11 cellular contexts compared by ENCODE assay signal in the genomic region with DNA sequence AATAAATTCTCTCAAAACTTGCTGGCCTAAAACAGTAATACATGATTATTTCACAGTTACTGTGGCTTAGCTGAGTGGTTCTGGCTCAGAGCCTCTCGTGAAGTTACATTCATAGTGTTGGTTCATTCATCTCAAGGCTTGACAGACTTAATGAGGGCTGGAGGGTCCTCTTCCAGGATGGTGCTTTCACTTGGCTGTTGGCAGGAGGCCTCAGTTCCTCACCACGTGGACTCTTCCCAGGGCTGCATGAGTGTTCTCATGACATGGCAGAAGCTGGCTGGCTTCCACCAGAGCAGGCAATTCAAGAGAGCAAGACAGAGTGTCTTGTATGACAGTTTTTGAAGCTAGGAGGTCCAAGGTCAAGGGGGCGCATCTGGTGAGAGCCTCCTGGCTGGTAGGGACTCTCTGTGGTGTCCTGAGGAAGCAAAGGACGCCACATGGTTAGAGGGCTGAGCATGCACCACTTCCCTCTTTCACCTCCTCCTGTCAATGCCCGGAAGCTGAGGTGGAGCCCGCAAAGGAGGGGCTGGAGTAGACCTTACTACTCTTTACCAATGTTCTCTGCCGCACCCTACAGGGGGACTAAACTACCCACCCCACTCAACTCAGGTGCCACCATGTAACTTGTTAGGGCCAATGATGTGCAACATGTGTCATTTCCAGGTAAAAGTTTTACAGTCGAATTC. TPM values are rescaled to one million over a fixed set of nuclear protein-coding genes. Genes with fewer than 3 reads are reported as not detected.
A peak's percentile ranks its signal among the peaks of the same experiment; 100 is the strongest.
DNase-seq lines count a peak whose midpoint lies in the region; ATAC-seq lines count a peak whose summit lies in the region.
"Had no signal": no experiment of that assay in that cellular context is flagged by ENCODE, and none has a peak within 500 bp of the region (broad histone marks: within the 10 kb centered on the region; RNA-seq: fewer than 3 reads in every experiment).

No MANE protein-coding gene starts in this region.

- peak; percentile 74 for ATAC-seq in GM18909 (IDR thresholded peaks at IDR 0.05; ENCODE audit: poor library complexity, unreplicated experiment)
- peak; percentile 65 for ATAC-seq in HG02588 (IDR thresholded peaks at IDR 0.05; ENCODE audit: unreplicated experiment)
- no peak for ATAC-seq in HG03135 (IDR thresholded peaks at IDR 0.05; ENCODE audit: unreplicated experiment)
- ATAC-seq: effector memory CD8-positive, alpha-beta T cell had no signal

- no peaks in the 10 kb centered on the region for H3K9me3 ChIP-seq in HAP-1

- DNase-seq in NCI-H446 treated with DMSO at 0.1 percent for 48 hours (lab: John Stamatoyannopoulos, UW) (peak; percentile 68), myocyte (ENCODE audit: low read depth) (peak; percentile 13), NCI-H1930 (lab: John Stamatoyannopoulos, UW) (no peak), HAP-1 (ENCODE audit: low spot score in 2 of 2) (no peak), D341Med (ENCODE audit: low spot score) (no peak)
- DNase-seq: activated CD4-positive, alpha-beta T cell treated with anti-CD3 and anti-CD28 coated beads, Interleukin-2, amount 10 ng/mL, durations not matched to agents 24 days and 14 days; effector memory CD8-positive, alpha-beta T cell; nephron progenitor cell had no signal

- no peaks in the 10 kb centered on the region for H3K36me3 ChIP-seq in HAP-1 (replicated peaks)

- H3K4me1 ChIP-seq in HAP-1: peaks cover 8% of the 10 kb centered on the region

- in situ Hi-C loops in HAP-1 (cut with MboI; ENCODE audit: low sequenced_read_pairs): loop anchor here (25.0 kb wide), 1 partner anchor 1096 kb away; no protein-coding TSS in a partner anchor

- no peaks in the 10 kb centered on the region for H3K27me3 ChIP-seq in HAP-1 (ENCODE audit: low read depth)

- no peak overlapping the region for H3K4me3 ChIP-seq in HAP-1

RNA-seq across cellular contexts. Expression of a gene that starts 58.2 kb away (rescaled TPM):
- total RNA-seq in myocyte: 30.6 and 31.3 TPM in 2 replicates
- 24.0 TPM for polyA plus RNA-seq in myocyte (2012)

Comparison
In these comparisons a context has a peak if more than half of its experiments do, and no peak if none do; other contexts are left out.
1. DNase-seq: peak in NCI-H446 treated with DMSO at 0.1 percent for 48 hours (single experiment) and myocyte (single experiment); none in NCI-H1930 (0 of 2), HAP-1 (0 of 2) and D341Med (single experiment).